In genomic region chr15:41820791-41821423, GRCh38 we compare ENCODE assay signal across 15 cellular contexts.
"Had no signal": no experiment of that assay in that cellular context is flagged by ENCODE, and none has a peak within 500 bp of the region (broad histone marks: within the 10 kb centered on the region; RNA-seq: fewer than 3 reads in every experiment).

No MANE protein-coding gene starts in this region.

- H3K27ac ChIP-seq: brain microvascular endothelial cell, esophagus squamous epithelium, lower lobe of right lung, transverse colon had no signal

- H3K9me3 ChIP-seq: esophagus squamous epithelium, lower lobe of right lung, transverse colon had no signal

- H3K4me3 Mint-ChIP-seq: activated naive CD8-positive, alpha-beta T cell treated with anti-CD3 and anti-CD28 coated beads, Interleukin-2, amount 10 ng/mL, durations not matched to agents 7 days and 5 days; mesothelial cell of epicardium; neural crest cell; stimulated activated naive B cell treated with anti-CD40 and anti-IgM and Interleukin-4, amounts not matched to agents 10 μg/mL and 1 μg/mL and 100 μg/mL, for 72 hours had no signal

- H3K27me3 Mint-ChIP-seq: activated naive CD8-positive, alpha-beta T cell treated with anti-CD3 and anti-CD28 coated beads, Interleukin-2, amount 10 ng/mL, durations not matched to agents 7 days and 5 days; stimulated activated naive B cell treated with anti-CD40 and anti-IgM and Interleukin-4, amounts not matched to agents 10 μg/mL and 1 μg/mL and 100 μg/mL, for 72 hours had no signal

- H3K4me1 ChIP-seq: lower lobe of right lung, transverse colon had no signal

- DNase-seq: activated CD4-positive, alpha-beta T cell treated with anti-CD3 and anti-CD28 coated beads, Interleukin-2, amount 50 U/mL, for 4 hours; activated naive CD4-positive, alpha-beta T cell; activated naive CD8-positive, alpha-beta T cell treated with anti-CD3 and anti-CD28 coated beads, Interleukin-2, amount 10 ng/mL, durations not matched to agents 7 days and 5 days; activated T-cell treated with anti-CD3 and anti-CD28 coated beads for 4 hours; brain microvascular endothelial cell; cerebellar nuclear complex; effector CD8-positive, alpha-beta T cell; esophagus squamous epithelium; kidney glomerular epithelial cell; lower lobe of right lung; stimulated activated naive B cell treated with anti-CD40 and anti-IgM and Interleukin-4, amounts not matched to agents 10 μg/mL and 1 μg/mL and 100 μg/mL, for 72 hours; SW 1271; transverse colon had no signal

- H3K4me1 Mint-ChIP-seq: activated naive CD8-positive, alpha-beta T cell treated with anti-CD3 and anti-CD28 coated beads, Interleukin-2, amount 10 ng/mL, durations not matched to agents 7 days and 5 days; mesothelial cell of epicardium; neural crest cell; stimulated activated naive B cell treated with anti-CD40 and anti-IgM and Interleukin-4, amounts not matched to agents 10 μg/mL and 1 μg/mL and 100 μg/mL, for 72 hours had no signal

- H3K4me3 ChIP-seq: esophagus squamous epithelium, lower lobe of right lung, transverse colon had no signal

- H3K27ac Mint-ChIP-seq: activated naive CD8-positive, alpha-beta T cell treated with anti-CD3 and anti-CD28 coated beads, Interleukin-2, amount 10 ng/mL, durations not matched to agents 7 days and 5 days; mesothelial cell of epicardium; stimulated activated naive B cell treated with anti-CD40 and anti-IgM and Interleukin-4, amounts not matched to agents 10 μg/mL and 1 μg/mL and 100 μg/mL, for 72 hours had no signal

- ATAC-seq: lower lobe of right lung; stimulated activated naive B cell treated with anti-CD40 and anti-IgM and Interleukin-4, amounts not matched to agents 10 μg/mL and 1 μg/mL and 100 μg/mL, for 72 hours had no signal

- H3K27me3 ChIP-seq: brain microvascular endothelial cell, esophagus squamous epithelium, transverse colon had no signal

- H3K9me3 Mint-ChIP-seq: activated naive CD8-positive, alpha-beta T cell treated with anti-CD3 and anti-CD28 coated beads, Interleukin-2, amount 10 ng/mL, durations not matched to agents 7 days and 5 days; mesothelial cell of epicardium; neural crest cell; stimulated activated naive B cell treated with anti-CD40 and anti-IgM and Interleukin-4, amounts not matched to agents 10 μg/mL and 1 μg/mL and 100 μg/mL, for 72 hours had no signal
